ENCODE assay signal across 15 cellular contexts in genomic region chr16:48932216-48932855, GRCh38.
DNase-seq lines count a peak whose midpoint lies in the region; ATAC-seq, FAIRE-seq and TF ChIP-seq lines count a peak whose summit lies in the region.
"Had no signal": no experiment of that assay in that cellular context is flagged by ENCODE, and none has a peak within 500 bp of the region (broad histone marks: within the 10 kb centered on the region; RNA-seq: fewer than 3 reads in every experiment).

No MANE protein-coding gene starts in this region.

- no peak overlapping the region for H3K18ac ChIP-seq in trophoblast cell (ENCODE audit: low read length)

- H3K27me3 Mint-ChIP-seq in T-helper 17 cell: no peaks in the 10 kb centered on the region
- H3K27me3 Mint-ChIP-seq: CD4-positive, CD25-positive, alpha-beta regulatory T cell had no signal

- TF ChIP-seq EP300 in GM12878 (IDR thresholded peaks at IDR 0.05; ENCODE audit: borderline replicate concordance in 1 of 2, control insufficient read depth in 1 of 2, low read depth in 2 of 2, low read length in 2 of 2) (no peak), HepG2 (IDR thresholded peaks at IDR 0.05; ENCODE audit: low read depth in 2 of 2, low read length in 2 of 2) (no peak), HepG2 (CRISPR knock-in tag; IDR thresholded peaks at IDR 0.05; ENCODE audit: borderline replicate concordance) (no peak)

- H3K27ac ChIP-seq in GM12878 (ENCODE audit: control insufficient read depth, insufficient read depth) (no peak overlapping the region), HepG2 (ENCODE audit: extremely low read length, insufficient read depth, low read length) (no peak overlapping the region), trophoblast cell (ENCODE audit: low read depth, low read length) (no peak overlapping the region)
- H3K27ac ChIP-seq: BLaER1 treated with 17β-estradiol and CSF1 and Interleukin-3, amounts not matched to agents 10 nM and 100 nM; GM23248 had no signal

- H4K8ac ChIP-seq in trophoblast cell (ENCODE audit: low read depth, low read length): no peak overlapping the region

- no peak overlapping the region for H3K27ac Mint-ChIP-seq in T-helper 17 cell
- H3K27ac Mint-ChIP-seq: CD4-positive, CD25-positive, alpha-beta regulatory T cell; H9 had no signal

- no peak overlapping the region for H3K4me2 ChIP-seq in GM12878 (ENCODE audit: control insufficient read depth, insufficient read depth)
- no peak overlapping the region for H3K4me2 ChIP-seq in HepG2 (ENCODE audit: low read depth, low read length)
- H3K4me2 ChIP-seq in trophoblast cell (ENCODE audit: low read length): no peak overlapping the region
- H3K4me2 ChIP-seq: BLaER1 treated with 17β-estradiol and CSF1 and Interleukin-3, amounts not matched to agents 10 nM and 100 nM had no signal

- H2BK12ac ChIP-seq in trophoblast cell (ENCODE audit: low read length): no peak overlapping the region

- H3K23ac ChIP-seq in trophoblast cell (ENCODE audit: low read length): no peak overlapping the region

- no peak overlapping the region for H3K4ac ChIP-seq in trophoblast cell (ENCODE audit: low read depth, low read length)

- in situ Hi-C loops in GM12878 (cut with MboI): no loop called here
- in situ Hi-C loops in HepG2 (cut with HindIII; ENCODE audit: extremely low pct_ligation_motif_present, low pct_unique_long_range_greater_than_20kb): no loop called here

- intact Hi-C loops in GM12878 (cut with micrococcal nuclease; ENCODE audit: unreplicated experiment): no loop called here
- intact Hi-C loops in HepG2 (cut with micrococcal nuclease; ENCODE audit: unreplicated experiment): no loop called here

- no peak overlapping the region for H3K4me3 ChIP-seq in GM12878
- no peak overlapping the region for H3K4me3 ChIP-seq in HepG2 (replicated peaks in 1 of 3; ENCODE audit: insufficient read depth in 1 of 3, low read depth in 2 of 3, low read length in 3 of 3)
- H3K4me3 ChIP-seq in trophoblast cell (ENCODE audit: low read depth, low read length): peak overlapping the region; percentile 11
- H3K4me3 ChIP-seq: BLaER1 treated with 17β-estradiol and CSF1 and Interleukin-3, amounts not matched to agents 10 nM and 100 nM; GM23248 had no signal

- FAIRE-seq in GM12891 (lab: Jason Lieb, UNC): peak; percentile 76
- FAIRE-seq in GM12878 (lab: Jason Lieb, UNC): no peak
- no peak for FAIRE-seq in HepG2 (lab: Jason Lieb, UNC)
- FAIRE-seq in H54 (lab: Jason Lieb, UNC): no peak

- CTCF ChIA-PET in GM12878 (lab: Yijun Ruan, JAX) (no interaction called here), HepG2 (lab: Yijun Ruan, JAX; ENCODE audit: low intra/inter-chr PET ratio, low total read pairs) (no interaction called here)

- H2BK120ac ChIP-seq in trophoblast cell (ENCODE audit: insufficient read depth, low read length, poor library complexity): no peak overlapping the region

- H3K79me2 ChIP-seq in GM12878 (ENCODE audit: control insufficient read depth, insufficient read depth, low read length) (no peaks in the 10 kb centered on the region), HepG2 (ENCODE audit: insufficient read depth, low read length) (no peaks in the 10 kb centered on the region), trophoblast cell (ENCODE audit: control insufficient read depth, insufficient read depth, low read length, poor library complexity) (no peaks in the 10 kb centered on the region)

- TF ChIP-seq POLR2A in GM12891 (IDR thresholded peaks at IDR 0.05; ENCODE audit: low read depth, low read length) (no peak), GM12878 (IDR thresholded peaks at IDR 0.05; ENCODE audit: low read depth, low read length) (no peak), HepG2 (IDR thresholded peaks at IDR 0.05; ENCODE audit: insufficient read depth in 1 of 2, low read depth in 2 of 2, low read length in 2 of 2) (no peak), H54 (IDR thresholded peaks at IDR 0.05; ENCODE audit: low read depth, low read length) (no peak)

- no peaks in the 10 kb centered on the region for H3K36me3 Mint-ChIP-seq in T-helper 17 cell (ENCODE audit: low read depth)
- H3K36me3 Mint-ChIP-seq: CD4-positive, CD25-positive, alpha-beta regulatory T cell had no signal

- no peak overlapping the region for H2AFZ ChIP-seq in GM12878 (ENCODE audit: control insufficient read depth, low read depth, low read length)
- no peak overlapping the region for H2AFZ ChIP-seq in HepG2 (ENCODE audit: low read length)
- H2AFZ ChIP-seq in trophoblast cell (ENCODE audit: insufficient read depth, low read length, poor library complexity): no peak overlapping the region
- H2AFZ ChIP-seq: GM23248 had no signal

- no TSS peak for BruUV-seq in GM12878 (replicated peaks; lab: Mats Ljungman, UMichigan)
- no TSS peak for BruUV-seq in HepG2 (replicated peaks; lab: Mats Ljungman, UMichigan)

- H3K9ac ChIP-seq in GM12878 (ENCODE audit: control insufficient read depth, insufficient read depth, low read length) (no peak overlapping the region), HepG2 (ENCODE audit: insufficient read depth, low read depth, low read length) (no peak overlapping the region), trophoblast cell (ENCODE audit: low read length) (no peak overlapping the region)
- H3K9ac ChIP-seq: BLaER1 treated with 17β-estradiol and CSF1 and Interleukin-3, amounts not matched to agents 10 nM and 100 nM; GM23248 had no signal

- TF ChIP-seq RAD21 in GM12878 (IDR thresholded peaks at IDR 0.05; ENCODE audit: insufficient read depth, low read depth, low read length) (no peak), HepG2 (CRISPR knock-in tag; IDR thresholded peaks at IDR 0.05) (no peak)

- no peak overlapping the region for H4K91ac ChIP-seq in trophoblast cell (ENCODE audit: low read depth, low read length)

- H3K79me1 ChIP-seq in trophoblast cell (ENCODE audit: low read length): no peaks in the 10 kb centered on the region

- TF ChIP-seq CTCF in GM12878 (IDR thresholded peaks at IDR 0.05 in 2 of 3, conservative IDR thresholded peaks at IDR 0.05 in 1 of 3; ENCODE audit: control insufficient read depth in 2 of 3, extremely low read depth in 1 of 3, insufficient read depth in 1 of 3, low read depth in 3 of 3, low read length in 3 of 3) (no peak), HepG2 (CRISPR knock-in tag; IDR thresholded peaks at IDR 0.05) (no peak)

- no peak for DNase-seq in GM12891 (ENCODE audit: insufficient read length, low spot score)
- no peak for DNase-seq in GM12878 (ENCODE audit: low read depth, low spot score)
- no peak for DNase-seq in HepG2 (ENCODE audit: low spot score)
- no peak for DNase-seq in trophoblast cell
- no peak for DNase-seq in H54 (ENCODE audit: insufficient read length, low spot score)
- DNase-seq in NCI-H345 treated with DMSO at 0.1 percent for 48 hours (lab: John Stamatoyannopoulos, UW; ENCODE audit: unreplicated experiment): no peak
- DNase-seq in T-helper 17 cell: no peak
- no peak for DNase-seq in activated CD4-positive, CD25-positive, alpha-beta regulatory T cell treated with anti-CD3 and anti-CD28 coated beads, Interleukin-2, amount 50 U/mL, for 72 hours
- DNase-seq: 8988T; Calu3; CD4-positive, CD25-positive, alpha-beta regulatory T cell; DMS 273 treated with DMSO at 0.1 percent for 48 hours; GM23248; H9 had no signal

- H3K36me3 ChIP-seq in GM12878 (ENCODE audit: control insufficient read depth in 2 of 2, insufficient read depth in 2 of 2, low read length in 1 of 2) (no peaks in the 10 kb centered on the region), HepG2 (replicated peaks in 1 of 2; ENCODE audit: control insufficient read depth in 1 of 2, insufficient read depth in 2 of 2, low read length in 2 of 2) (no peaks in the 10 kb centered on the region), trophoblast cell (ENCODE audit: control insufficient read depth in 1 of 2, insufficient read depth in 2 of 2, low read length in 2 of 2) (no peaks in the 10 kb centered on the region)
- H3K36me3 ChIP-seq: BLaER1 treated with 17β-estradiol and CSF1 and Interleukin-3, amounts not matched to agents 10 nM and 100 nM had no signal

- no peak overlapping the region for H4K12ac ChIP-seq in trophoblast cell (ENCODE audit: low read depth, low read length)

- WGBS in GM12878 (ENCODE audit: insufficient coverage, insufficient replicate concordance, low lambda C conversion rate, missing lambda C conversion rate): 46% methylated on average over 9 of the region's 9 CpGs
- WGBS in HepG2 (ENCODE audit: low lambda C conversion rate): 17% methylated on average over 9 of the region's 9 CpGs
- WGBS in trophoblast cell (ENCODE audit: extremely low coverage, insufficient coverage, insufficient read length): 100% methylated on average over 4 of the region's 9 CpGs

- H2AK5ac ChIP-seq in trophoblast cell (ENCODE audit: low read length): no peak overlapping the region

- no peaks in the 10 kb centered on the region for H3K27me3 ChIP-seq in GM12878 (replicated peaks in 1 of 2; ENCODE audit: control insufficient read depth in 2 of 2, insufficient read depth in 2 of 2, low read length in 1 of 2)
- no peaks in the 10 kb centered on the region for H3K27me3 ChIP-seq in HepG2 (ENCODE audit: control insufficient read depth in 1 of 2, insufficient read depth in 2 of 2, low read length in 2 of 2)
- no peaks in the 10 kb centered on the region for H3K27me3 ChIP-seq in trophoblast cell (ENCODE audit: insufficient read depth, low read length)
- H3K27me3 ChIP-seq: BLaER1 treated with 17β-estradiol and CSF1 and Interleukin-3, amounts not matched to agents 10 nM and 100 nM had no signal

- no peak for ATAC-seq in GM12878
- no peak for ATAC-seq in HepG2
- no peak for ATAC-seq in T-helper 17 cell

- SMC1A ChIA-PET in GM12878 (lab: Charles Lee; ENCODE audit: uncharacterized antibody, unreplicated experiment): no interaction called here

- H2BK5ac ChIP-seq in trophoblast cell (ENCODE audit: low read depth, low read length, poor library complexity): no peak overlapping the region

- H3K4me1 ChIP-seq in GM12878 (ENCODE audit: control insufficient read depth, insufficient read depth, low read length) (no peaks in the 10 kb centered on the region), HepG2 (ENCODE audit: insufficient read depth, low read length) (no peaks in the 10 kb centered on the region), trophoblast cell (ENCODE audit: control insufficient read depth in 1 of 2, insufficient read depth in 2 of 2, low read length in 2 of 2) (no peaks in the 10 kb centered on the region)

- H3K4me1 Mint-ChIP-seq in T-helper 17 cell: no peaks in the 10 kb centered on the region
- H3K4me1 Mint-ChIP-seq: CD4-positive, CD25-positive, alpha-beta regulatory T cell; H9 had no signal

- RAD21 ChIA-PET in GM12878 (lab: Charles Lee; ENCODE audit: unreplicated experiment): no interaction called here

- H3K4me3 Mint-ChIP-seq in T-helper 17 cell: no peak overlapping the region
- H3K4me3 Mint-ChIP-seq: CD4-positive, CD25-positive, alpha-beta regulatory T cell; H9 had no signal

- no peaks in the 10 kb centered on the region for H4K20me1 ChIP-seq in GM12878 (ENCODE audit: control insufficient read depth, insufficient read depth)
- no peaks in the 10 kb centered on the region for H4K20me1 ChIP-seq in HepG2 (ENCODE audit: insufficient read depth, low read length)
- H4K20me1 ChIP-seq: BLaER1 treated with 17β-estradiol and CSF1 and Interleukin-3, amounts not matched to agents 10 nM and 100 nM had no signal

- H3K14ac ChIP-seq in trophoblast cell (ENCODE audit: low read length): no peak overlapping the region

- POLR2A ChIA-PET in GM12878 (lab: Charles Lee) (no interaction called here), HepG2 (lab: Yijun Ruan, JAX) (no interaction called here)

- H3K9me3 ChIP-seq in GM12878 (replicated peaks; ENCODE audit: control insufficient read depth, insufficient read depth, low read length) (no peaks in the 10 kb centered on the region; the same call in 2 of the 3 replicates), HepG2 (ENCODE audit: low read length) (peaks cover 25% of the 10 kb centered on the region), trophoblast cell (ENCODE audit: insufficient read depth, low read depth, low read length) (peaks cover 26% of the 10 kb centered on the region), T-helper 17 cell (ENCODE audit: control insufficient read depth, low read length, poor library complexity, severe bottlenecking) (no peaks in the 10 kb centered on the region)
